In the genomic region with DNA sequence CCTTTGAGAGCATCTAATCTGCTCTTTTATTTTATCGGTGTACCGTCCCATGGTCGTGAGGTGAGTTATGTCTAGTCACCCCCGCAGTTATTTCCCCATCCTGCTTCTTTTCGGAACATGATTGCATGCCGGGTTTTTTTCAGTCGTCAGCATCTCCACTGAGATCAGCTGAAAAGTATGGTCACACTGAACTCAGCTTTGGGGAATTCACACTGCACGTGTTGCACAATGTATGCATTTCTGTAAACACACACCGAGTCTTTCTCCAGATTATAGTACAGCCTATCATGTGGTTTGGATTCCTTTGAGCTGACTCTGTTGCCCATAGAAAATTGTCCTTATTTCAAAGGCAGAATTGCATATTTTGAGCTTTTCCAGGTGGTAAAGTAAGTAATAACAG, we compare ENCODE assay signal across 12 cellular contexts. TPM values are rescaled to one million over a fixed set of nuclear protein-coding genes. Genes with fewer than 3 reads are reported as not detected.
DNase-seq lines count a peak whose midpoint lies in the region; ATAC-seq and TF ChIP-seq lines count a peak whose summit lies in the region.
"Had no signal": no experiment of that assay in that cellular context is flagged by ENCODE, and none has a peak within 500 bp of the region (broad histone marks: within the 10 kb centered on the region; RNA-seq: fewer than 3 reads in every experiment).

No MANE protein-coding gene starts in this region.

- H3K9me3 ChIP-seq in RWPE2 (ENCODE audit: severe bottlenecking) = no peaks in the 10 kb centered on the region

- peak; percentile 88 for ATAC-seq in RWPE2 (ENCODE audit: low read depth)
- ATAC-seq in stimulated activated naive B cell treated with anti-CD40 and anti-IgM and Interleukin-4, amounts not matched to agents 10 μg/mL and 1 μg/mL and 100 μg/mL, for 72 hours (replicated peaks) = peak; percentile 43 to 54
- ATAC-seq: gastroesophageal sphincter, HCT116 had no signal

- peaks cover 3 to 6% of the 10 kb centered on the region in 2 donors for H3K9me3 Mint-ChIP-seq in stimulated activated naive B cell treated with anti-CD40 and anti-IgM and Interleukin-4, amounts not matched to agents 10 μg/mL and 1 μg/mL and 100 μg/mL, for 72 hours

- peaks cover 23% of the 10 kb centered on the region for H3K4me1 ChIP-seq in RWPE2 (ENCODE audit: insufficient read depth, poor library complexity, severe bottlenecking)
- H3K4me1 ChIP-seq: gastroesophageal sphincter had no signal

- H3K4me3 ChIP-seq in RWPE2 (ENCODE audit: severe bottlenecking) = no peak overlapping the region
- H3K4me3 ChIP-seq in fibroblast of the aortic adventitia (ENCODE audit: low read depth, low read length) = no peak overlapping the region
- no peak overlapping the region for H3K4me3 ChIP-seq in coronary artery
- H3K4me3 ChIP-seq: gastroesophageal sphincter had no signal

- peaks cover 47 to 71% of the 10 kb centered on the region in 2 donors for H3K36me3 Mint-ChIP-seq in stimulated activated naive B cell treated with anti-CD40 and anti-IgM and Interleukin-4, amounts not matched to agents 10 μg/mL and 1 μg/mL and 100 μg/mL, for 72 hours

- H3K4me3 Mint-ChIP-seq in stimulated activated naive B cell treated with anti-CD40 and anti-IgM and Interleukin-4, amounts not matched to agents 10 μg/mL and 1 μg/mL and 100 μg/mL, for 72 hours = no peak overlapping the region
- H3K4me3 Mint-ChIP-seq: nephron had no signal

- H3K4me1 Mint-ChIP-seq in stimulated activated naive B cell treated with anti-CD40 and anti-IgM and Interleukin-4, amounts not matched to agents 10 μg/mL and 1 μg/mL and 100 μg/mL, for 72 hours = peaks cover 67 to 86% of the 10 kb centered on the region in 2 donors
- H3K4me1 Mint-ChIP-seq: nephron had no signal

- peak overlapping the region; percentile 62 for H3K27ac Mint-ChIP-seq in stimulated activated naive B cell treated with anti-CD40 and anti-IgM and Interleukin-4, amounts not matched to agents 10 μg/mL and 1 μg/mL and 100 μg/mL, for 72 hours
- H3K27ac Mint-ChIP-seq: nephron had no signal

- DNase-seq in HCEC 1CT (peak; percentile 98), RWPE2 (ENCODE audit: low spot score) (no peak), fibroblast of the aortic adventitia (ENCODE audit: low read depth) (peak; percentile 87), HT-29 (ENCODE audit: low spot score) (no peak), HUDEP-2 (lab: John Stamatoyannopoulos, UW; ENCODE audit: unreplicated experiment in 76 of 76) (no peak), superior temporal gyrus (ENCODE audit: extremely low spot score) (no peak), coronary artery (ENCODE audit: low spot score) (no peak)
- DNase-seq in stimulated activated naive B cell treated with anti-CD40 and anti-IgM and Interleukin-4, amounts not matched to agents 10 μg/mL and 1 μg/mL and 100 μg/mL, for 72 hours = peak; percentile 13
- DNase-seq: activated naive CD4-positive, alpha-beta T cell had no signal

- H3K27me3 Mint-ChIP-seq in stimulated activated naive B cell treated with anti-CD40 and anti-IgM and Interleukin-4, amounts not matched to agents 10 μg/mL and 1 μg/mL and 100 μg/mL, for 72 hours = no peaks in the 10 kb centered on the region

- H3K27me3 ChIP-seq in RWPE2 (ENCODE audit: insufficient read depth, poor library complexity, severe bottlenecking) = peaks cover 10% of the 10 kb centered on the region

- TF ChIP-seq CTCF in RWPE2 (IDR thresholded peaks at IDR 0.05; ENCODE audit: poor library complexity, severe bottlenecking) = no peak
- no peak for TF ChIP-seq CTCF in fibroblast of the aortic adventitia (IDR thresholded peaks at IDR 0.05; ENCODE audit: insufficient read depth, low read length)
- TF ChIP-seq CTCF in coronary artery (IDR thresholded peaks at IDR 0.05) = no peak

- no peaks in the 10 kb centered on the region for H3K36me3 ChIP-seq in RWPE2 (ENCODE audit: low read depth)
- H3K36me3 ChIP-seq: gastroesophageal sphincter had no signal

- H3K27ac ChIP-seq in RWPE2 (ENCODE audit: poor library complexity, severe bottlenecking) (no peak overlapping the region), coronary artery (no peak overlapping the region)
- H3K27ac ChIP-seq: gastroesophageal sphincter had no signal

RNA-seq across cellular contexts. Expression of a gene that starts 24.6 kb away (rescaled TPM):
- 4.3 and 6.1 TPM in 2 replicates for total RNA-seq in fibroblast of the aortic adventitia (ENCODE audit: low replicate concordance)
- total RNA-seq in HT-29 (2014; rRNA removed; shearing (Covaris generic)) = 0.05 TPM in 1 of 2 replicates, not detected in the other

Comparison
In these comparisons a context has a peak if more than half of its experiments do, and no peak if none do; other contexts are left out.
1. DNase-seq: peak in HCEC 1CT (single experiment), fibroblast of the aortic adventitia (single experiment) and stimulated activated naive B cell treated with anti-CD40 and anti-IgM and Interleukin-4, amounts not matched to agents 10 μg/mL and 1 μg/mL and 100 μg/mL, for 72 hours (single experiment); none in RWPE2 (single experiment), HT-29 (single experiment), HUDEP-2 (0 of 76), superior temporal gyrus (single experiment) and coronary artery (single experiment).